In the genomic region with DNA sequence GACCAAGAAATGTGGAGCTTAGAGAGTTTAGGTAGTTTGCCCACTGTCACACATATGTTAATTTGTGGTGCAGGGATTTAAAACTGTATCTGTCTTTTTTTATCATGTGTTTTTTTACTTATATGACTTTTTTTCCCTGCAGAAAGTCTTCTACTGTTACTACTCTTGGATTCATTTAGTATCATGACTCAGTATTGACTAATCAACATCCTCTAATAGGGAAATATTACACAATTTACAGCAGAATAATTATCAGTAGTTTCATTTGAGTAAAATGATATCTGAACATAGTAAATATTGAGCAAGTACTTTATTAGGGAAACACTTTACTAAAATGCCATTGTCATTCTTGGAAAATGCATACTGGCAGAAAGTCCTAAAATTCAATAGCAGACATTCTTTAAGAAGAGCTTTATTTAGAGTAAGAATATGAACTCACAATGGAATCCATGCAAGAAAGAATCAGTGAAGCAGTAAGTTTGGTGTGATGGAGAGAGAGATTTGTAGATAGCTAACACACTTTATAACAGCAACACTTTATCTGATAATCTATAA, we compare ENCODE assay signal across 25 cellular contexts.
DNase-seq lines count a peak whose midpoint lies in the region; ATAC-seq and TF ChIP-seq lines count a peak whose summit lies in the region.
"Had no signal": no experiment of that assay in that cellular context is flagged by ENCODE, and none has a peak within 500 bp of the region (broad histone marks: within the 10 kb centered on the region; RNA-seq: fewer than 3 reads in every experiment).

No MANE protein-coding gene starts in this region.

- H3K36me3 Mint-ChIP-seq in activated naive CD8-positive, alpha-beta T cell treated with anti-CD3 and anti-CD28 coated beads, Interleukin-2, amount 50 U/mL, for 24 hours (ENCODE audit: low read depth), result no peaks in the 10 kb centered on the region

- no peak overlapping the region for H2AFZ ChIP-seq in GM23248
- H2AFZ ChIP-seq: GM23338 had no signal

- no peaks in the 10 kb centered on the region for H3K36me3 ChIP-seq in GM23248 (ENCODE audit: low read depth)
- no peaks in the 10 kb centered on the region for H3K36me3 ChIP-seq in adipocyte (ENCODE audit: control insufficient read depth, insufficient read depth, low read length, severe bottlenecking)
- H3K36me3 ChIP-seq: BLaER1 treated with 17β-estradiol and CSF1 and Interleukin-3, amounts not matched to agents 10 nM and 100 nM; SJCRH30 had no signal

- H3K4me3 Mint-ChIP-seq in activated naive CD8-positive, alpha-beta T cell treated with anti-CD3 and anti-CD28 coated beads, Interleukin-2, amount 50 U/mL, for 24 hours, result no peak overlapping the region
- H3K4me3 Mint-ChIP-seq: CD4-positive, alpha-beta T cell; GM23338; H9; HFFc6 had no signal

- H3K9ac ChIP-seq in GM23248, result no peak overlapping the region
- no peak overlapping the region for H3K9ac ChIP-seq in adipocyte (ENCODE audit: low read length)
- H3K9ac ChIP-seq: BLaER1 treated with 17β-estradiol and CSF1 and Interleukin-3, amounts not matched to agents 10 nM and 100 nM had no signal

- no peaks in the 10 kb centered on the region for H3K27me3 Mint-ChIP-seq in activated naive CD8-positive, alpha-beta T cell treated with anti-CD3 and anti-CD28 coated beads, Interleukin-2, amount 50 U/mL, for 24 hours
- H3K27me3 Mint-ChIP-seq: CD4-positive, alpha-beta T cell had no signal

- DNase-seq in GM23248 (peak; percentile 15), adipocyte (ENCODE audit: low read depth) (peak; percentile 40), epithelial cell of esophagus (ENCODE audit: low read depth) (peak; percentile 41), foreskin fibroblast (peak; percentile 8 to 44), NCI-H526 (lab: John Stamatoyannopoulos, UW) (no peak)
- DNase-seq in activated naive CD8-positive, alpha-beta T cell treated with anti-CD3 and anti-CD28 coated beads, Interleukin-2, amount 50 U/mL, for 24 hours, result no peak
- DNase-seq: AML-193; CD4-positive, alpha-beta T cell; H9; HFFc6; KBM-7; MM.1S; NCI-H1417 treated with DMSO at 0.1 percent for 48 hours; NCI-H1694 treated with DMSO at 0.1 percent for 48 hours; NCI-H2081; NCI-H226; NCI-H510A treated with DMSO at 0.1 percent for 48 hours; NCI-H774; SJCRH30 had no signal

- no peaks in the 10 kb centered on the region for H3K79me2 ChIP-seq in GM23248 (ENCODE audit: insufficient read depth)

- H3K9me2 ChIP-seq in GM23248 (ENCODE audit: insufficient read depth), result no peaks in the 10 kb centered on the region; the same call in 1 of the 2 replicates

- H3K9me3 ChIP-seq in GM23248 (ENCODE audit: low read depth), result no peaks in the 10 kb centered on the region
- no peaks in the 10 kb centered on the region for H3K9me3 ChIP-seq in adipocyte (ENCODE audit: control insufficient read depth, low read length)
- H3K9me3 ChIP-seq: BLaER1 treated with 17β-estradiol and CSF1 and Interleukin-3, amounts not matched to agents 10 nM and 100 nM; SJCRH30 had no signal

- no peaks in the 10 kb centered on the region for H3K27me3 ChIP-seq in GM23248 (replicated peaks; ENCODE audit: insufficient read depth)
- H3K27me3 ChIP-seq in adipocyte (replicated peaks; ENCODE audit: control insufficient read depth, insufficient read depth, low read length), result no peaks in the 10 kb centered on the region
- H3K27me3 ChIP-seq: BLaER1 treated with 17β-estradiol and CSF1 and Interleukin-3, amounts not matched to agents 10 nM and 100 nM; SJCRH30 had no signal

- H3K4me3 ChIP-seq in GM23248 (no peak overlapping the region), adipocyte (ENCODE audit: low read length) (no peak overlapping the region), epithelial cell of esophagus (ENCODE audit: low read length) (no peak overlapping the region), foreskin fibroblast (ENCODE audit: low read depth in 1 of 2, low read length in 2 of 2) (no peak overlapping the region)
- H3K4me3 ChIP-seq: BLaER1 treated with 17β-estradiol and CSF1 and Interleukin-3, amounts not matched to agents 10 nM and 100 nM; GM23338; SJCRH30 had no signal

- TF ChIP-seq CTCF in epithelial cell of esophagus (IDR thresholded peaks at IDR 0.05; ENCODE audit: insufficient read depth, low read depth, low read length, missing control alignments) (no peak), foreskin fibroblast (IDR thresholded peaks at IDR 0.05; ENCODE audit: low read depth, low read length) (no peak)

- H4K20me1 ChIP-seq in GM23248 (ENCODE audit: insufficient read depth), result no peaks in the 10 kb centered on the region
- H4K20me1 ChIP-seq: BLaER1 treated with 17β-estradiol and CSF1 and Interleukin-3, amounts not matched to agents 10 nM and 100 nM had no signal

- ATAC-seq in activated naive CD8-positive, alpha-beta T cell treated with anti-CD3 and anti-CD28 coated beads, Interleukin-2, amount 50 U/mL, for 24 hours, result no peak
- ATAC-seq in HG02763 (IDR thresholded peaks at IDR 0.05; ENCODE audit: unreplicated experiment) (no peak), HG03565 (IDR thresholded peaks at IDR 0.05; ENCODE audit: unreplicated experiment) (no peak)
- ATAC-seq: GM23338, Right ventricle myocardium inferior, SK-N-SH treated with all-trans-retinoic acid at 6 μM for 48 hours had no signal

- no peak overlapping the region for H3K27ac Mint-ChIP-seq in activated naive CD8-positive, alpha-beta T cell treated with anti-CD3 and anti-CD28 coated beads, Interleukin-2, amount 50 U/mL, for 24 hours
- H3K27ac Mint-ChIP-seq: CD4-positive, alpha-beta T cell; GM23338; HFFc6 had no signal

- H3K4me1 ChIP-seq in GM23248 (ENCODE audit: insufficient read depth) (no peaks in the 10 kb centered on the region), adipocyte (ENCODE audit: control insufficient read depth, insufficient read depth, low read length) (peaks cover 14% of the 10 kb centered on the region)
- H3K4me1 ChIP-seq: SJCRH30 had no signal

- H3K9me3 Mint-ChIP-seq in activated naive CD8-positive, alpha-beta T cell treated with anti-CD3 and anti-CD28 coated beads, Interleukin-2, amount 50 U/mL, for 24 hours, result no peaks in the 10 kb centered on the region
- H3K9me3 Mint-ChIP-seq: CD4-positive, alpha-beta T cell; GM23338; H9; HFFc6 had no signal

- no peak overlapping the region for H3K4me2 ChIP-seq in GM23248 (ENCODE audit: unreplicated experiment)
- H3K4me2 ChIP-seq: BLaER1 treated with 17β-estradiol and CSF1 and Interleukin-3, amounts not matched to agents 10 nM and 100 nM; GM23338 had no signal

- no peaks in the 10 kb centered on the region for H3F3A ChIP-seq in GM23248 (ENCODE audit: insufficient read depth)

- in situ Hi-C loops in GM23248 (cut with MboI), result no loop called here

- no peak overlapping the region for H3K27ac ChIP-seq in GM23248
- H3K27ac ChIP-seq: BLaER1 treated with 17β-estradiol and CSF1 and Interleukin-3, amounts not matched to agents 10 nM and 100 nM; SJCRH30 had no signal

- no peaks in the 10 kb centered on the region for H3K4me1 Mint-ChIP-seq in activated naive CD8-positive, alpha-beta T cell treated with anti-CD3 and anti-CD28 coated beads, Interleukin-2, amount 50 U/mL, for 24 hours
- H3K4me1 Mint-ChIP-seq: GM23338 had no signal

Comparison
In these comparisons a context has a peak if more than half of its experiments do, and no peak if none do; other contexts are left out.
1. DNase-seq: peak in GM23248 (single experiment), adipocyte (single experiment), epithelial cell of esophagus (single experiment) and foreskin fibroblast (2 of 2); none in activated naive CD8-positive, alpha-beta T cell treated with anti-CD3 and anti-CD28 coated beads, Interleukin-2, amount 50 U/mL, for 24 hours (single experiment) and NCI-H526 (0 of 2).